ENCODE assay signal across 1 cellular context in the genomic region with DNA sequence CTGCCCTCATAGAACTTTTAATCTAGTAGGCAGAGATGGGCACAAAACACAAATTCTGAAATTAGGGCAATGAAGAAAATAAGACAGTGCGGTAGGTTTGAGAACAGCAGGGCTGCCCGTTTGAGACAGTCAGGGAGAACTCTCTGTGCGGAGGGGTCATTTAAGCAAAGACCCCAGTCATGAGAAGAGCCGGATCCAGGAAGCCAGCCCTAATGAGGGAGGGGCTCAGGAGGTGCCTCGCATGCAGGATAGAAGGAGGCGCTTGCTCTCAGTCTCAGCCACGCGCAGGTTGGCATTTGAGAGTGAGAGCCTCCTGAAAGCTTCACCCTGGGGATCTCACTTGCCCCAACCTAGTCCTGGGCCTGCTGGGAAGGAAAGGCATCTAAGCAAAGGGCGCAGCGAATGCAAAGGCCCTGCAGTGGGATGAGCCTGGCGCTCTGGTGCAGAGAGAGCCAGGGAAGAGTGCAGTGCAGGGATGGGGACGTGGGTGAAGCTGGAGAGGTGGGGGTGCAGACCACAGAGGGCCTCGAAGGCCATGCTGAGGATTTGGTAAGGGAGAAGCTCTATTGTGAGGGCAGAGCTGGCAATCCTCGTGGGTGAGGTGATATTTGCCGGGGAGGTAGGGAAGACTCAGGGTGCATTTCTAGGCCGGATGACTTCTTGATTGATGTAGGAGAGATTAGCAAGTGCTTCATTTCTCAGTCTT.
TF ChIP-seq lines count a peak whose summit lies in the region.

No MANE protein-coding gene starts in this region.

TF ChIP-seq in HepG2, 621 proteins besides CTCF, POLR2A, EP300 and RAD21 (continued from another document):
- TF ChIP-seq, protein P1, sequence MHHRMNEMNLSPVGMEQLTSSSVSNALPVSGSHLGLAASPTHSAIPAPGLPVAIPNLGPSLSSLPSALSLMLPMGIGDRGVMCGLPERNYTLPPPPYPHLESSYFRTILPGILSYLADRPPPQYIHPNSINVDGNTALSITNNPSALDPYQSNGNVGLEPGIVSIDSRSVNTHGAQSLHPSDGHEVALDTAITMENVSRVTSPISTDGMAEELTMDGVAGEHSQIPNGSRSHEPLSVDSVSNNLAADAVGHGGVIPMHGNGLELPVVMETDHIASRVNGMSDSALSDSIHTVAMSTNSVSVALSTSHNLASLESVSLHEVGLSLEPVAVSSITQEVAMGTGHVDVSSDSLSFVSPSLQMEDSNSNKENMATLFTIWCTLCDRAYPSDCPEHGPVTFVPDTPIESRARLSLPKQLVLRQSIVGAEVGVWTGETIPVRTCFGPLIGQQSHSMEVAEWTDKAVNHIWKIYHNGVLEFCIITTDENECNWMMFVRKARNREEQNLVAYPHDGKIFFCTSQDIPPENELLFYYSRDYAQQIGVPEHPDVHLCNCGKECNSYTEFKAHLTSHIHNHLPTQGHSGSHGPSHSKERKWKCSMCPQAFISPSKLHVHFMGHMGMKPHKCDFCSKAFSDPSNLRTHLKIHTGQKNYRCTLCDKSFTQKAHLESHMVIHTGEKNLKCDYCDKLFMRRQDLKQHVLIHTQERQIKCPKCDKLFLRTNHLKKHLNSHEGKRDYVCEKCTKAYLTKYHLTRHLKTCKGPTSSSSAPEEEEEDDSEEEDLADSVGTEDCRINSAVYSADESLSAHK (CRISPR knock-in tag; IDR thresholded peaks at IDR 0.05; ENCODE audit: borderline replicate concordance): no peak
- TF ChIP-seq, protein P2, sequence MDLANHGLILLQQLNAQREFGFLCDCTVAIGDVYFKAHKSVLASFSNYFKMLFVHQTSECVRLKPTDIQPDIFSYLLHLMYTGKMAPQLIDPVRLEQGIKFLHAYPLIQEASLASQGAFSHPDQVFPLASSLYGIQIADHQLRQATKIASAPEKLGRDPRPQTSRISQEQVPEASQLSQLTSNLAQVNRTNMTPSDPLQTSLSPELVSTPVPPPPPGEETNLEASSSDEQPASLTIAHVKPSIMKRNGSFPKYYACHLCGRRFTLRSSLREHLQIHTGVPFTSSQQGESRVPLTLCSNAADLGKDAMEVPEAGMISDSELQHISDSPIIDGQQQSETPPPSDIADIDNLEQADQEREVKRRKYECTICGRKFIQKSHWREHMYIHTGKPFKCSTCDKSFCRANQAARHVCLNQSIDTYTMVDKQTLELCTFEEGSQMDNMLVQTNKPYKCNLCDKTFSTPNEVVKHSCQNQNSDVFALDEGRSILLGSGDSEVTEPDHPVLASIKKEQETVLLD (CRISPR knock-in tag; IDR thresholded peaks at IDR 0.05; ENCODE audit: low read depth): no peak
- no peak for TF ChIP-seq HMG20B (CRISPR knock-in tag; conservative IDR thresholded peaks at IDR 0.05)
- TF ChIP-seq ZMYM2 (CRISPR knock-in tag; IDR thresholded peaks at IDR 0.05): peak; percentile 11; the same call in 1 of the 2 replicates
- TF ChIP-seq SP1 (IDR thresholded peaks at IDR 0.05): no peak
- TF ChIP-seq SP1 (CRISPR knock-in tag; IDR thresholded peaks at IDR 0.05): no peak
- no peak for TF ChIP-seq ZNF274 (CRISPR knock-in tag; IDR thresholded peaks at IDR 0.05)
- TF ChIP-seq ADNP (CRISPR knock-in tag; IDR thresholded peaks at IDR 0.05): no peak
- no peak for TF ChIP-seq ZNF260 (CRISPR knock-in tag; IDR thresholded peaks at IDR 0.05; ENCODE audit: borderline replicate concordance, low read depth)
- TF ChIP-seq, protein P3, sequence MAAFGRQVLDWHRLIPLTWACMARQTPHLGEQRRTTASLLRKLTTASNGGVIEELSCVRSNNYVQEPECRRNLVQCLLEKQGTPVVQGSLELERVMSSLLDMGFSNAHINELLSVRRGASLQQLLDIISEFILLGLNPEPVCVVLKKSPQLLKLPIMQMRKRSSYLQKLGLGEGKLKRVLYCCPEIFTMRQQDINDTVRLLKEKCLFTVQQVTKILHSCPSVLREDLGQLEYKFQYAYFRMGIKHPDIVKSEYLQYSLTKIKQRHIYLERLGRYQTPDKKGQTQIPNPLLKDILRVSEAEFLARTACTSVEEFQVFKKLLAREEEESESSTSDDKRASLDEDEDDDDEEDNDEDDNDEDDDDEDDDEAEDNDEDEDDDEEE (CRISPR knock-in tag; IDR thresholded peaks at IDR 0.05): no peak
- no peak for TF ChIP-seq ZKSCAN8 (CRISPR knock-in tag; IDR thresholded peaks at IDR 0.05; ENCODE audit: borderline replicate concordance)
- TF ChIP-seq, protein P4, sequence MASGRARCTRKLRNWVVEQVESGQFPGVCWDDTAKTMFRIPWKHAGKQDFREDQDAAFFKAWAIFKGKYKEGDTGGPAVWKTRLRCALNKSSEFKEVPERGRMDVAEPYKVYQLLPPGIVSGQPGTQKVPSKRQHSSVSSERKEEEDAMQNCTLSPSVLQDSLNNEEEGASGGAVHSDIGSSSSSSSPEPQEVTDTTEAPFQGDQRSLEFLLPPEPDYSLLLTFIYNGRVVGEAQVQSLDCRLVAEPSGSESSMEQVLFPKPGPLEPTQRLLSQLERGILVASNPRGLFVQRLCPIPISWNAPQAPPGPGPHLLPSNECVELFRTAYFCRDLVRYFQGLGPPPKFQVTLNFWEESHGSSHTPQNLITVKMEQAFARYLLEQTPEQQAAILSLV (CRISPR knock-in tag; IDR thresholded peaks at IDR 0.05; ENCODE audit: borderline replicate concordance): peak; percentile 73; the same call in 1 of the 2 replicates
- no peak for TF ChIP-seq RXRA (CRISPR knock-in tag; IDR thresholded peaks at IDR 0.05)
- TF ChIP-seq TRIM24 (CRISPR knock-in tag; IDR thresholded peaks at IDR 0.05): no peak
- no peak for TF ChIP-seq U2AF1 (optimal IDR thresholded peaks at IDR 0.05; ENCODE audit: low read depth, low read length)
- peak; percentile 55; the same call in 1 of the 2 replicates for TF ChIP-seq SPEN (CRISPR knock-in tag; IDR thresholded peaks at IDR 0.05; ENCODE audit: low read depth)
- TF ChIP-seq, protein P5, sequence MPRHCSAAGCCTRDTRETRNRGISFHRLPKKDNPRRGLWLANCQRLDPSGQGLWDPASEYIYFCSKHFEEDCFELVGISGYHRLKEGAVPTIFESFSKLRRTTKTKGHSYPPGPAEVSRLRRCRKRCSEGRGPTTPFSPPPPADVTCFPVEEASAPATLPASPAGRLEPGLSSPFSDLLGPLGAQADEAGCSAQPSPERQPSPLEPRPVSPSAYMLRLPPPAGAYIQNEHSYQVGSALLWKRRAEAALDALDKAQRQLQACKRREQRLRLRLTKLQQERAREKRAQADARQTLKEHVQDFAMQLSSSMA (CRISPR knock-in tag; IDR thresholded peaks at IDR 0.05): no peak
- no peak for TF ChIP-seq ZSCAN31 (CRISPR knock-in tag; IDR thresholded peaks at IDR 0.05; ENCODE audit: low read depth)
- TF ChIP-seq ZNF30 (CRISPR knock-in tag; IDR thresholded peaks at IDR 0.05): no peak
- TF ChIP-seq ZBTB1 (CRISPR knock-in tag; IDR thresholded peaks at IDR 0.05; ENCODE audit: borderline replicate concordance): no peak
- no peak for TF ChIP-seq ZNF431 (CRISPR knock-in tag; IDR thresholded peaks at IDR 0.05; ENCODE audit: borderline replicate concordance, low read depth)
- 0 out of 2 replicates have a peak, but pooled peaks have one; percentile 15 for TF ChIP-seq KMT2A (CRISPR knock-in tag; IDR thresholded peaks at IDR 0.05)
- TF ChIP-seq ZNF768 (CRISPR knock-in tag; IDR thresholded peaks at IDR 0.05): no peak; the same call in 1 of the 2 replicates
- TF ChIP-seq HDAC2 (CRISPR knock-in tag; IDR thresholded peaks at IDR 0.05): no peak
- TF ChIP-seq SOX13 (IDR thresholded peaks at IDR 0.05): no peak
- no peak for TF ChIP-seq SOX13 (CRISPR knock-in tag; conservative IDR thresholded peaks at IDR 0.05 in 1 of 2, IDR thresholded peaks at IDR 0.05 in 1 of 2)
- no peak for TF ChIP-seq CCDC6 (CRISPR knock-in tag; IDR thresholded peaks at IDR 0.05)
- TF ChIP-seq ZNF720 (CRISPR knock-in tag; IDR thresholded peaks at IDR 0.05): no peak
- 0 out of 2 replicates have a peak, but pooled peaks have one; percentile 29 for TF ChIP-seq BORCS8-MEF2B (CRISPR knock-in tag; IDR thresholded peaks at IDR 0.05)
- no peak for TF ChIP-seq ZZZ3 (CRISPR knock-in tag; IDR thresholded peaks at IDR 0.05; ENCODE audit: borderline replicate concordance)
- peak; percentile 65; the same call in 1 of the 2 replicates for TF ChIP-seq NRL (CRISPR knock-in tag; IDR thresholded peaks at IDR 0.05; ENCODE audit: borderline replicate concordance)
- TF ChIP-seq ZNF644 (CRISPR knock-in tag; IDR thresholded peaks at IDR 0.05; ENCODE audit: low read depth): no peak
- TF ChIP-seq CHD4 (IDR thresholded peaks at IDR 0.05; ENCODE audit: borderline replicate concordance, low read length): peak; percentile 65; the same call in 1 of the 2 replicates
- TF ChIP-seq HDAC6 (IDR thresholded peaks at IDR 0.05; ENCODE audit: low read depth, low read length): no peak
- TF ChIP-seq ZNF33A (CRISPR knock-in tag; IDR thresholded peaks at IDR 0.05; ENCODE audit: borderline replicate concordance): no peak
- TF ChIP-seq ZNF546 (CRISPR knock-in tag; conservative IDR thresholded peaks at IDR 0.05): no peak
- TF ChIP-seq, protein P6, sequence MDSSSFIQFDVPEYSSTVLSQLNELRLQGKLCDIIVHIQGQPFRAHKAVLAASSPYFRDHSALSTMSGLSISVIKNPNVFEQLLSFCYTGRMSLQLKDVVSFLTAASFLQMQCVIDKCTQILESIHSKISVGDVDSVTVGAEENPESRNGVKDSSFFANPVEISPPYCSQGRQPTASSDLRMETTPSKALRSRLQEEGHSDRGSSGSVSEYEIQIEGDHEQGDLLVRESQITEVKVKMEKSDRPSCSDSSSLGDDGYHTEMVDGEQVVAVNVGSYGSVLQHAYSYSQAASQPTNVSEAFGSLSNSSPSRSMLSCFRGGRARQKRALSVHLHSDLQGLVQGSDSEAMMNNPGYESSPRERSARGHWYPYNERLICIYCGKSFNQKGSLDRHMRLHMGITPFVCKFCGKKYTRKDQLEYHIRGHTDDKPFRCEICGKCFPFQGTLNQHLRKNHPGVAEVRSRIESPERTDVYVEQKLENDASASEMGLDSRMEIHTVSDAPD (CRISPR knock-in tag; IDR thresholded peaks at IDR 0.05): no peak
- no peak for TF ChIP-seq ZNF383 (CRISPR knock-in tag; IDR thresholded peaks at IDR 0.05; ENCODE audit: borderline replicate concordance)
- TF ChIP-seq HOXA3 (CRISPR knock-in tag; IDR thresholded peaks at IDR 0.05): peak; percentile 33; the same call in 1 of the 2 replicates
- TF ChIP-seq, protein P7, sequence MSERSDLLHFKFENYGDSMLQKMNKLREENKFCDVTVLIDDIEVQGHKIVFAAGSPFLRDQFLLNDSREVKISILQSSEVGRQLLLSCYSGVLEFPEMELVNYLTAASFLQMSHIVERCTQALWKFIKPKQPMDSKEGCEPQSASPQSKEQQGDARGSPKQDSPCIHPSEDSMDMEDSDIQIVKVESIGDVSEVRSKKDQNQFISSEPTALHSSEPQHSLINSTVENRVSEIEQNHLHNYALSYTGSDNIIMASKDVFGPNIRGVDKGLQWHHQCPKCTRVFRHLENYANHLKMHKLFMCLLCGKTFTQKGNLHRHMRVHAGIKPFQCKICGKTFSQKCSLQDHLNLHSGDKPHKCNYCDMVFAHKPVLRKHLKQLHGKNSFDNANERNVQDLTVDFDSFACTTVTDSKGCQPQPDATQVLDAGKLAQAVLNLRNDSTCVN (CRISPR knock-in tag; IDR thresholded peaks at IDR 0.05; ENCODE audit: borderline replicate concordance): no peak
